ENCODE assay signal across 12 cellular contexts in the genomic region with DNA sequence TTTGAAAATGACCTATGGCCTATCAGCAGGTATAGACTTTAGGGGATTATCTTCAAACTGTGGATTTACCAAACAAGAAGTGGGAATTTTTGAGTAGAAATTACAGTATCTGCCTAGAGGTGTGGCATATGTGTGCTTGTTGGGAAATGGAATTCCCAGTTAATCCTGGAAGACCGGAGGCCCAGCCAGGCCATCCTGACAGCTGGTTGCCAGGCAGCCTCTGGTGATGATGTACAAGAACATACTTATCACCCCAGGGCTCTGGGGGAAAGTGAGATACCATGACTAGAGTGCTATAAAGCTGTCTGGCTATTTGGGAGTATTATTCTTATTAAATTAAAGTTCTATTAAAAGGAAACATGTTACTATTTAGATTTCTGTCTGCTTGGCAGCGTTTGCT.
"Had no signal": no experiment of that assay in that cellular context is flagged by ENCODE, and none has a peak within 500 bp of the region (broad histone marks: within the 10 kb centered on the region; RNA-seq: fewer than 3 reads in every experiment).

No MANE protein-coding gene starts in this region.

- H3K4me1 ChIP-seq: pancreas, vagina had no signal

- H3K9me3 Mint-ChIP-seq: activated CD4-positive, alpha-beta memory T cell treated with anti-CD3 and anti-CD28 coated beads, Interleukin-2, amount 10 ng/mL, durations not matched to agents 7 days and 5 days; activated T-cell treated with anti-CD3 and anti-CD28 coated beads, Interleukin-2, amount 50 U/mL, for 24 hours; stimulated activated memory B cell treated with anti-CD40 and anti-IgM and Interleukin-4, amounts not matched to agents 10 μg/mL and 1 μg/mL and 100 μg/mL, for 72 hours had no signal

- H3K27ac ChIP-seq: pancreas, tibial nerve, vagina had no signal

- H3K27ac Mint-ChIP-seq: activated CD4-positive, alpha-beta memory T cell treated with anti-CD3 and anti-CD28 coated beads, Interleukin-2, amount 10 ng/mL, durations not matched to agents 7 days and 5 days; activated CD4-positive, alpha-beta T cell treated with anti-CD3 and anti-CD28 coated beads for 36 hours; activated T-cell treated with anti-CD3 and anti-CD28 coated beads, Interleukin-2, amount 50 U/mL, for 24 hours; stimulated activated memory B cell treated with anti-CD40 and anti-IgM and Interleukin-4, amounts not matched to agents 10 μg/mL and 1 μg/mL and 100 μg/mL, for 72 hours had no signal

- H3K4me3 Mint-ChIP-seq: activated CD4-positive, alpha-beta memory T cell treated with anti-CD3 and anti-CD28 coated beads, Interleukin-2, amount 10 ng/mL, durations not matched to agents 7 days and 5 days; activated CD4-positive, alpha-beta T cell treated with anti-CD3 and anti-CD28 coated beads for 36 hours; activated T-cell treated with anti-CD3 and anti-CD28 coated beads, Interleukin-2, amount 50 U/mL, for 24 hours; stimulated activated memory B cell treated with anti-CD40 and anti-IgM and Interleukin-4, amounts not matched to agents 10 μg/mL and 1 μg/mL and 100 μg/mL, for 72 hours had no signal

- H3K4me3 ChIP-seq: pancreas, tibial nerve, vagina had no signal

- H3K9me3 ChIP-seq: pancreas, tibial nerve, vagina had no signal

- DNase-seq: activated CD4-positive, alpha-beta memory T cell treated with anti-CD3 and anti-CD28 coated beads, Interleukin-2, amount 10 ng/mL, durations not matched to agents 7 days and 5 days; activated CD4-positive, alpha-beta T cell treated with anti-CD3 and anti-CD28 coated beads for 36 hours; activated effector memory CD4-positive, alpha-beta T cell treated with Interleukin-2 at 50 U/mL for 16 hours; activated naive CD4-positive, alpha-beta T cell treated with anti-CD3 and anti-CD28 coated beads, Interleukin-2, amount 50 U/mL, for 16 hours; activated T-cell treated with anti-CD3 and anti-CD28 coated beads, Interleukin-2, amount 50 U/mL, for 24 hours; caudate nucleus; midbrain; pancreas; T-helper 2 cell had no signal

- H3K36me3 Mint-ChIP-seq: stimulated activated memory B cell treated with anti-CD40 and anti-IgM and Interleukin-4, amounts not matched to agents 10 μg/mL and 1 μg/mL and 100 μg/mL, for 72 hours had no signal

- H3K36me3 ChIP-seq: pancreas, tibial nerve, vagina had no signal

- ATAC-seq: pancreas; stimulated activated memory B cell treated with anti-CD40 and anti-IgM and Interleukin-4, amounts not matched to agents 10 μg/mL and 1 μg/mL and 100 μg/mL, for 72 hours had no signal

- H3K27me3 ChIP-seq: pancreas, tibial nerve, vagina had no signal
